Comparison of ENCODE assay signal across 26 cellular contexts in genomic region chr2:182266909-182267308, GRCh38.
"Had no signal": no experiment of that assay in that cellular context is flagged by ENCODE, and none has a peak within 500 bp of the region (broad histone marks: within the 10 kb centered on the region; RNA-seq: fewer than 3 reads in every experiment).

No MANE protein-coding gene starts in this region.

- ATAC-seq: activated CD4-positive, alpha-beta T cell treated with anti-CD3 and anti-CD28 coated beads for 36 hours; activated CD8-positive, alpha-beta memory T cell treated with anti-CD3 and anti-CD28 coated beads, Interleukin-2, amount 10 ng/mL, durations not matched to agents 7 days and 5 days; activated CD8-positive, alpha-beta T cell treated with anti-CD3 and anti-CD28 coated beads, Interleukin-2, amount 10 ng/mL, durations not matched to agents 7 days and 5 days; foreskin keratinocyte; heart right ventricle; left lung; naive thymus-derived CD8-positive, alpha-beta T cell; psoas muscle; right cardiac atrium had no signal

- H3K36me3 ChIP-seq: cardiac muscle cell, heart right ventricle, left lung, spleen, transverse colon had no signal

- H3K4me3 ChIP-seq: cardiac muscle cell, coronary artery, dorsolateral prefrontal cortex, heart right ventricle, left lung, psoas muscle, spleen, transverse colon had no signal

- DNase-seq: activated B cell treated with CpG ODN at 0.5 μM for 24 hours; activated CD4-positive, alpha-beta T cell treated with anti-CD3 and anti-CD28 coated beads for 36 hours; activated CD8-positive, alpha-beta memory T cell treated with anti-CD3 and anti-CD28 coated beads, Interleukin-2, amount 10 ng/mL, durations not matched to agents 7 days and 5 days; activated CD8-positive, alpha-beta T cell treated with anti-CD3 and anti-CD28 coated beads, Interleukin-2, amount 10 ng/mL, durations not matched to agents 7 days and 5 days; activated effector memory CD4-positive, alpha-beta T cell treated with Interleukin-2 at 50 U/mL for 16 hours; activated naive CD4-positive, alpha-beta T cell treated with Interleukin-2 at 50 U/mL for 16 hours; aorta; dorsolateral prefrontal cortex; effector memory CD4-positive, alpha-beta T cell; foreskin keratinocyte; heart right ventricle; kidney glomerular epithelial cell; left lung; mammary epithelial cell; midbrain; naive thymus-derived CD8-positive, alpha-beta T cell; occipital lobe; psoas muscle; right cardiac atrium; spleen; stimulated activated naive CD4-positive, alpha-beta T cell; T-helper 1 cell; transverse colon had no signal

- H3K79me2 ChIP-seq: parathyroid adenoma had no signal

- H3K9ac ChIP-seq: parathyroid adenoma had no signal

- H2AFZ ChIP-seq: parathyroid adenoma had no signal

- H3K27ac ChIP-seq: cardiac muscle cell, coronary artery, dorsolateral prefrontal cortex, foreskin keratinocyte, heart right ventricle, left lung, parathyroid adenoma, psoas muscle, spleen, transverse colon had no signal

- H3K4me1 ChIP-seq: foreskin keratinocyte, left lung, parathyroid adenoma, psoas muscle, spleen, transverse colon had no signal

- H3K27me3 ChIP-seq: cardiac muscle cell, dorsolateral prefrontal cortex, foreskin keratinocyte, heart right ventricle, left lung, spleen, transverse colon had no signal

- H3K9me3 ChIP-seq: heart right ventricle, left lung, psoas muscle, spleen, transverse colon had no signal
